In the genomic region with DNA sequence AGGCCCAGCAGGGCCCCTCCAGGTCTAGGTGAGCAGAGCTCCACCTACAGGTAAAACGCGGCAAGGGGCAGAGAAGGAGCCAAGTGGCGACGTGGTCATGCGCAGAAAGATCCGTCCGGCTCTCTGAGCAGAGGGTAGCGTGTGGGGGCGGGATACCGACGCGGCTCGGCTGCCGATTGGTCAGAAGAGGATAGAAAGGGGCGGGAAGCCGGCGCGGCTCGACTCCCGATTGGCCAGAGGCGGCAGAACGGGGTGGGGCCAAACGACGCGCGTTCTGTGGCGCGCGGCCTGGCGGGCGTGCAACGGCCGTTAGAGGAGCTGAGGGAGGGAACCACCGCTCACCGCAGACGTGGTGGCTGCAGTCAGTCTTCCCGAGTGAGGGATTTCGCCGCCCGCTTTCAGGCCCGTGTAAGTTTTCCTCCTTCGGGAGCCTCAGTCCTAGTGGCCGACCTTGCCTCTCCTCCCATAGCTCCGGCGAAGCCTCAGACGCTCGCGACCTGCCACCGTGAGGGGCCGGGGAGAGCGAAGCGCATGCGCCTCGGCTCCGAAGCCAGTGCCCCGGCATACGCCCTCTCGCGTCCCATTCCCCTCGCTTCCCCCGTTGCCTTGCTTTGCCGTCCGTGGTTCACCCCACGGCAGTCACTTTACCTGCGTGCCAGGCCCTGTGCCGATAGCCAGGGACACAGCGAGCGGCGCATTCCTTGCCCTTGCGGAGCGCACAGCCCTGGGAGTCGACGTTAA, we compare ENCODE assay signal across 8 cellular contexts. TPM values are rescaled to one million over a fixed set of nuclear protein-coding genes. Genes with fewer than 3 reads are reported as not detected.
DNase-seq lines count a peak whose midpoint lies in the region; ATAC-seq and TF ChIP-seq lines count a peak whose summit lies in the region.

A gene with protein sequence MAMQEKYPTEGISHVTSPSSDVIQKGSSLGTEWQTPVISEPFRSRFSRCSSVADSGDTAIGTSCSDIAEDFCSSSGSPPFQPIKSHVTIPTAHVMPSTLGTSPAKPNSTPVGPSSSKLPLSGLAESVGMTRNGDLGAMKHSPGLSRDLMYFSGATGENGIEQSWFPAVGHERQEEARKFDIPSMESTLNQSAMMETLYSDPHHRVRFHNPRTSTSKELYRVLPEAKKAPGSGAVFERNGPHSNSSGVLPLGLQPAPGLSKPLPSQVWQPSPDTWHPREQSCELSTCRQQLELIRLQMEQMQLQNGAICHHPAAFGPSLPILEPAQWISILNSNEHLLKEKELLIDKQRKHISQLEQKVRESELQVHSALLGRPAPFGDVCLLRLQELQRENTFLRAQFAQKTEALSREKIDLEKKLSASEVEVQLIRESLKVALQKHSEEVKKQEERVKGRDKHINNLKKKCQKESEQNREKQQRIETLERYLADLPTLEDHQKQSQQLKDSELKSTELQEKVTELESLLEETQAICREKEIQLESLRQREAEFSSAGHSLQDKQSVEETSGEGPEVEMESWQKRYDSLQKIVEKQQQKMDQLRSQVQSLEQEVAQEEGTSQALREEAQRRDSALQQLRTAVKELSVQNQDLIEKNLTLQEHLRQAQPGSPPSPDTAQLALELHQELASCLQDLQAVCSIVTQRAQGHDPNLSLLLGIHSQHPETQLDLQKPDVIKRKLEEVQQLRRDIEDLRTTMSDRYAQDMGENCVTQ (plus strand): TSS at position 298 of the 741 bp plus-strand sequence. CDS start 5,584 bp downstream, outside the sequence.

- ATAC-seq in HG02623 (IDR thresholded peaks at IDR 0.05; ENCODE audit: unreplicated experiment): peak; percentile 85
- peak; percentile 96 for ATAC-seq in activated naive CD4-positive, alpha-beta T cell treated with anti-CD3 and anti-CD28 coated beads, Interleukin-2, amount 50 U/mL, for 72 hours

- H3K27ac ChIP-seq in temporal lobe (ENCODE audit: low read depth, low read length): peak within 1 kb of the TSS; percentile 80

- peak within 1 kb of the TSS; percentile 97 to 99 for H3K27ac Mint-ChIP-seq in activated naive CD4-positive, alpha-beta T cell treated with anti-CD3 and anti-CD28 coated beads, Interleukin-2, amount 50 U/mL, for 72 hours

- DNase-seq in GM12864 (ENCODE audit: low read depth) (peak; percentile 94), NCI-H1092 treated with DMSO at 0.1 percent for 48 hours (lab: John Stamatoyannopoulos, UW) (peak; percentile 100), SKM-1 (lab: John Stamatoyannopoulos, UW; ENCODE audit: unreplicated experiment) (peak; percentile 98), globus pallidus (ENCODE audit: low spot score) (peak; percentile 97), nucleus accumbens (lab: John Stamatoyannopoulos, UW) (peak; percentile 57 to 99 (median 97))
- peak; percentile 98 to 99 for DNase-seq in activated naive CD4-positive, alpha-beta T cell treated with anti-CD3 and anti-CD28 coated beads, Interleukin-2, amount 50 U/mL, for 72 hours (ENCODE audit: low spot score in 2 of 2)

- H3K4me3 ChIP-seq in GM12864 (ENCODE audit: low read depth, low read length): peak within 1 kb of the TSS; percentile 80

- H3K36me3 Mint-ChIP-seq in activated naive CD4-positive, alpha-beta T cell treated with anti-CD3 and anti-CD28 coated beads, Interleukin-2, amount 50 U/mL, for 72 hours: peaks cover 21 to 24% of the 10 kb centered on the region in 2 donors

- no peaks in the 10 kb centered on the region for H3K9me3 Mint-ChIP-seq in activated naive CD4-positive, alpha-beta T cell treated with anti-CD3 and anti-CD28 coated beads, Interleukin-2, amount 50 U/mL, for 72 hours

- TF ChIP-seq CTCF in GM12864 (IDR thresholded peaks at IDR 0.05; ENCODE audit: low read depth, low read length, missing control alignments): peak; percentile 90

RNA-seq across cellular contexts. Expression of the gene that starts here (rescaled TPM):
- 10 to 100 TPM; 26.9 to 92.3 TPM for total RNA-seq in activated naive CD4-positive, alpha-beta T cell treated with anti-CD3 and anti-CD28 coated beads, Interleukin-2, amount 50 U/mL, for 72 hours
- 11.3 TPM for total RNA-seq in temporal lobe

Comparison
In these comparisons a context has a peak if more than half of its experiments do, and no peak if none do; other contexts are left out.
1. Peak in every context shown above with its lines: DNase-seq, ATAC-seq, H3K4me3 ChIP-seq and H3K27ac ChIP-seq.